13 cellular contexts compared by ENCODE assay signal in the genomic region with DNA sequence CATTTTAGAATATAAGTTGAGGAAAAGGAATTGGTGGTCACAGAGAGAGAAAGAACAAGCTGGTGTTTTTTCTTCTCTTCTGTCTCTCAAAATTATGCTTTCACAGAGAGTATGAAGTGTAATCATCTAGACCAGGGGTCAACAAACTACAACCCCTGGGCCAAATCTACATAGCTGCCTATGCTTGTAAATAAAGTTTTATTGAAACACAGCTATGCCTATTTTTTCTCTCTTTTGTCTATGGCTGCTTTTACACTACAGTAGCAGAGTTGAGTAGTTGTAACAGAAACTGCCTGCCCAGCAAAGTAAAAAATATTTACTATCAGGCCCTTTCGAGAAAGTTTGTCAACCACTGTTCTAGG. TPM values are rescaled to one million over a fixed set of nuclear protein-coding genes. Genes with fewer than 3 reads are reported as not detected.
DNase-seq lines count a peak whose midpoint lies in the region; ATAC-seq and TF ChIP-seq lines count a peak whose summit lies in the region.
"Had no signal": no experiment of that assay in that cellular context is flagged by ENCODE, and none has a peak within 500 bp of the region (broad histone marks: within the 10 kb centered on the region; RNA-seq: fewer than 3 reads in every experiment).

No MANE protein-coding gene starts in this region.

- POLR2A ChIA-PET in activated CD4-positive, alpha-beta memory T cell treated with anti-CD3 and anti-CD28 coated beads, Interleukin-2, amount 10 ng/mL, durations not matched to agents 7 days and 5 days (lab: Charles Lee): interaction anchor here (0.9 to 6.0 kb wide), 27 partner anchors 9 to 102 kb away, joined by 3 to 111 read pairs (median 6); partner anchors contain the start of gene TMSB4X

- peaks cover 0 to 21% (median 5%) of the 10 kb centered on the region in 4 donors for H3K4me1 ChIP-seq in esophagus muscularis mucosa
- H3K4me1 ChIP-seq in prostate gland (replicated peaks): no peaks in the 10 kb centered on the region
- H3K4me1 ChIP-seq: gastroesophageal sphincter, testis had no signal

- H3K9me3 Mint-ChIP-seq in stimulated activated naive CD8-positive, alpha-beta T cell treated with anti-CD3 and anti-CD28 coated beads, Interleukin-15, Interleukin-2, amounts not matched to agents 100 ng/mL and 50 ng/mL, for 24 hours: peaks cover 5% of the 10 kb centered on the region
- peaks cover 7% of the 10 kb centered on the region for H3K9me3 Mint-ChIP-seq in activated CD4-positive, alpha-beta memory T cell treated with anti-CD3 and anti-CD28 coated beads, Interleukin-2, amount 10 ng/mL, durations not matched to agents 7 days and 5 days

- H3K4me1 Mint-ChIP-seq in stimulated activated naive CD8-positive, alpha-beta T cell treated with anti-CD3 and anti-CD28 coated beads, Interleukin-15, Interleukin-2, amounts not matched to agents 100 ng/mL and 50 ng/mL, for 24 hours (ENCODE audit: low read depth): peaks cover 88% of the 10 kb centered on the region
- peaks cover 68% of the 10 kb centered on the region for H3K4me1 Mint-ChIP-seq in activated CD4-positive, alpha-beta memory T cell treated with anti-CD3 and anti-CD28 coated beads, Interleukin-2, amount 10 ng/mL, durations not matched to agents 7 days and 5 days

- TF ChIP-seq EP300 in esophagus muscularis mucosa (IDR thresholded peaks at IDR 0.05): no peak

- CTCF ChIA-PET in activated CD4-positive, alpha-beta memory T cell treated with anti-CD3 and anti-CD28 coated beads, Interleukin-2, amount 10 ng/mL, durations not matched to agents 7 days and 5 days (lab: Charles Lee): interaction anchor here (0.9 to 2.0 kb wide), 10 partner anchors 8 to 100 kb away, joined by 3 to 15 read pairs (median 4); no protein-coding TSS in a partner anchor

- no peak for DNase-seq in stimulated activated naive CD8-positive, alpha-beta T cell treated with anti-CD3 and anti-CD28 coated beads, Interleukin-15, Interleukin-2, amounts not matched to agents 100 U/mL and 50 U/mL, for 24 hours
- DNase-seq in activated CD4-positive, alpha-beta memory T cell treated with anti-CD3 and anti-CD28 coated beads, Interleukin-2, amount 10 ng/mL, durations not matched to agents 7 days and 5 days: no peak
- DNase-seq in esophagus muscularis mucosa (ENCODE audit: extremely low spot score): no peak
- DNase-seq in prostate gland (ENCODE audit: low spot score): no peak
- DNase-seq in NCI-H2029 treated with DMSO at 0.1 percent for 48 hours (lab: John Stamatoyannopoulos, UW): no peak
- DNase-seq: H7, mammary epithelial cell, right cardiac atrium, testis had no signal

- ATAC-seq in stimulated activated naive CD8-positive, alpha-beta T cell treated with anti-CD3 and anti-CD28 coated beads, Interleukin-15, Interleukin-2, amounts not matched to agents 100 U/mL and 50 U/mL, for 24 hours: no peak
- ATAC-seq in HG03378 (IDR thresholded peaks at IDR 0.05; ENCODE audit: unreplicated experiment): no peak
- ATAC-seq: gastroesophageal sphincter, right cardiac atrium had no signal

- TF ChIP-seq CTCF in esophagus muscularis mucosa (IDR thresholded peaks at IDR 0.05): no peak
- no peak for TF ChIP-seq CTCF in prostate gland (IDR thresholded peaks at IDR 0.05)

- H3K27ac ChIP-seq in esophagus muscularis mucosa (replicated peaks in 1 of 4) (peak overlapping the region in 3 of 4 donors; percentile 21 to 44 (median 22)), prostate gland (no peak overlapping the region)
- H3K27ac ChIP-seq: testis had no signal

- 72% methylated on average over 1 of the region's 1 CpG for WGBS in esophagus muscularis mucosa
- 100% methylated on average over 1 of the region's 1 CpG for WGBS in prostate gland

- TF ChIP-seq POLR2A in esophagus muscularis mucosa (IDR thresholded peaks at IDR 0.05; ENCODE audit: low read depth) (no peak), prostate gland (IDR thresholded peaks at IDR 0.05) (no peak)

- H3K9me3 ChIP-seq in esophagus muscularis mucosa (no peaks in the 10 kb centered on the region), prostate gland (no peaks in the 10 kb centered on the region)
- H3K9me3 ChIP-seq: gastroesophageal sphincter, testis had no signal

- H3K36me3 Mint-ChIP-seq in stimulated activated naive CD8-positive, alpha-beta T cell treated with anti-CD3 and anti-CD28 coated beads, Interleukin-15, Interleukin-2, amounts not matched to agents 100 ng/mL and 50 ng/mL, for 24 hours (ENCODE audit: low read depth): no peaks in the 10 kb centered on the region
- peaks cover 26% of the 10 kb centered on the region for H3K36me3 Mint-ChIP-seq in activated CD4-positive, alpha-beta memory T cell treated with anti-CD3 and anti-CD28 coated beads, Interleukin-2, amount 10 ng/mL, durations not matched to agents 7 days and 5 days (ENCODE audit: low read depth)

- intact Hi-C loops in esophagus muscularis mucosa (cut with DNase I): no loop called here
- intact Hi-C loops in prostate gland (cut with DNase I): no loop called here

- H3K27ac Mint-ChIP-seq in stimulated activated naive CD8-positive, alpha-beta T cell treated with anti-CD3 and anti-CD28 coated beads, Interleukin-15, Interleukin-2, amounts not matched to agents 100 ng/mL and 50 ng/mL, for 24 hours: peak overlapping the region; percentile 89
- peak overlapping the region; percentile 92 for H3K27ac Mint-ChIP-seq in activated CD4-positive, alpha-beta memory T cell treated with anti-CD3 and anti-CD28 coated beads, Interleukin-2, amount 10 ng/mL, durations not matched to agents 7 days and 5 days

- H3K4me3 ChIP-seq in esophagus muscularis mucosa (no peak overlapping the region), prostate gland (no peak overlapping the region)
- H3K4me3 ChIP-seq: gastroesophageal sphincter, testis had no signal

- no peaks in the 10 kb centered on the region for H3K36me3 ChIP-seq in esophagus muscularis mucosa
- no peaks in the 10 kb centered on the region for H3K36me3 ChIP-seq in prostate gland
- H3K36me3 ChIP-seq: gastroesophageal sphincter had no signal

- no peaks in the 10 kb centered on the region for H3K27me3 ChIP-seq in esophagus muscularis mucosa
- no peaks in the 10 kb centered on the region for H3K27me3 ChIP-seq in prostate gland (replicated peaks; ENCODE audit: insufficient read depth)
- H3K27me3 ChIP-seq: gastroesophageal sphincter, testis had no signal

- peak overlapping the region; percentile 20 for H3K4me3 Mint-ChIP-seq in stimulated activated naive CD8-positive, alpha-beta T cell treated with anti-CD3 and anti-CD28 coated beads, Interleukin-15, Interleukin-2, amounts not matched to agents 100 ng/mL and 50 ng/mL, for 24 hours
- no peak overlapping the region for H3K4me3 Mint-ChIP-seq in activated CD4-positive, alpha-beta memory T cell treated with anti-CD3 and anti-CD28 coated beads, Interleukin-2, amount 10 ng/mL, durations not matched to agents 7 days and 5 days

- H3K27me3 Mint-ChIP-seq in stimulated activated naive CD8-positive, alpha-beta T cell treated with anti-CD3 and anti-CD28 coated beads, Interleukin-15, Interleukin-2, amounts not matched to agents 100 ng/mL and 50 ng/mL, for 24 hours: no peaks in the 10 kb centered on the region
- H3K27me3 Mint-ChIP-seq in activated CD4-positive, alpha-beta memory T cell treated with anti-CD3 and anti-CD28 coated beads, Interleukin-2, amount 10 ng/mL, durations not matched to agents 7 days and 5 days: no peaks in the 10 kb centered on the region

RNA-seq across cellular contexts. Expression of gene FAM9C, which starts 6.7 kb away (rescaled TPM):
- total RNA-seq in activated CD4-positive, alpha-beta memory T cell treated with anti-CD3 and anti-CD28 coated beads, Interleukin-2, amount 10 ng/mL, durations not matched to agents 7 days and 5 days: not detected
- total RNA-seq in esophagus muscularis mucosa: not detected
- total RNA-seq in prostate gland: 1 to 10 TPM in 1 of 2 donors, not detected in 1; 6.5 TPM
- total RNA-seq: gastroesophageal sphincter, LHCN-M2, mammary epithelial cell, right cardiac atrium had no signal

Comparison
In these comparisons a context has a peak if more than half of its experiments do, and no peak if none do; other contexts are left out.
1. H3K27ac ChIP-seq: peak in esophagus muscularis mucosa (3 of 4); none in prostate gland (0 of 2).